ENCODE assay signal across 7 cellular contexts in the genomic region with DNA sequence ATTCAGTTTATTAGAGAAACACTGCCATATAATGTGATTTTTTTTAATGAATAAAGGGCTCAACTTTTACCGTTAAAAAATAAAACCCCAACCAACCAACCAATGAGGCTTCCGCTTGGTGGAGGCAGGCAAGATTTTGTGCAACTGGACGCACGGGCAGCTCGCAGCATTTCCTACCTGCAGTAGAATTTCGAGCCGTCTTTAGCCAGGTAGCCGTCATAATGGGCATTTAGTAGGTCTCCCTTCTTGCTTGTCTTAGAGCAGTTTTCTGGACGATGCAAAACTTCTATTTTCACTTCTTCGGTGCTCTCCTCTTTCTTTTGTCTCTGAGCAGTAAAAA. TPM values are rescaled to one million over a fixed set of nuclear protein-coding genes. Genes with fewer than 3 reads are reported as not detected.
DNase-seq lines count a peak whose midpoint lies in the region; ATAC-seq and TF ChIP-seq lines count a peak whose summit lies in the region.

No MANE protein-coding gene starts in this region.

- H3K9me3 ChIP-seq in ES-I3 (ENCODE audit: control insufficient read depth, insufficient read depth, low read length) (no peaks in the 10 kb centered on the region), hepatocyte (ENCODE audit: low read depth) (no peaks in the 10 kb centered on the region), smooth muscle cell (replicated peaks; ENCODE audit: low read depth) (no peaks in the 10 kb centered on the region)

- peaks cover 5% of the 10 kb centered on the region for H3F3A ChIP-seq in smooth muscle cell (ENCODE audit: low read depth)

- H3K4me3 ChIP-seq in hepatocyte = peak overlapping the region; percentile 84
- H3K4me3 ChIP-seq in smooth muscle cell = peak overlapping the region; percentile 91

- TF ChIP-seq CTCF in activated B cell treated with CpG ODN at 0.5 μM for 24 hours (IDR thresholded peaks at IDR 0.05) (no peak), hepatocyte (IDR thresholded peaks at IDR 0.05; ENCODE audit: poor library complexity) (no peak), smooth muscle cell (IDR thresholded peaks at IDR 0.05; ENCODE audit: borderline replicate concordance, insufficient read depth, poor library complexity, severe bottlenecking) (no peak)

- peaks cover 53% of the 10 kb centered on the region for H3K79me2 ChIP-seq in hepatocyte
- H3K79me2 ChIP-seq in smooth muscle cell (ENCODE audit: low read depth) = peaks cover 64% of the 10 kb centered on the region

- POLR2A ChIA-PET in activated B cell treated with CpG ODN at 0.5 μM for 24 hours (lab: Charles Lee) = interaction anchor here (1.0 kb wide), 1 partner anchor 27 kb away, joined by 4 read pairs; a partner anchor contains a TSS

- peaks cover 17% of the 10 kb centered on the region for H4K20me1 ChIP-seq in hepatocyte (ENCODE audit: insufficient read depth, poor library complexity, severe bottlenecking)
- H4K20me1 ChIP-seq in smooth muscle cell (ENCODE audit: low read depth) = peaks cover 22% of the 10 kb centered on the region

- no peaks in the 10 kb centered on the region for H3K27me3 Mint-ChIP-seq in activated B cell treated with CpG ODN at 0.5 μM for 24 hours

- H3K4me2 ChIP-seq in hepatocyte = peak overlapping the region; percentile 83
- peak overlapping the region; percentile 92 for H3K4me2 ChIP-seq in smooth muscle cell

- no peaks in the 10 kb centered on the region for H3K9me2 ChIP-seq in hepatocyte (replicated peaks; ENCODE audit: insufficient read depth)

- peaks cover 39% of the 10 kb centered on the region for H3K4me1 Mint-ChIP-seq in activated B cell treated with CpG ODN at 0.5 μM for 24 hours

- H3K36me3 Mint-ChIP-seq in activated B cell treated with CpG ODN at 0.5 μM for 24 hours (ENCODE audit: low read depth) = peaks cover 9% of the 10 kb centered on the region

- peak overlapping the region; percentile 96 for H3K9ac ChIP-seq in ES-I3 (ENCODE audit: low read depth, low read length)
- peak overlapping the region; percentile 89 for H3K9ac ChIP-seq in smooth muscle cell (ENCODE audit: low read depth)

- CTCF ChIA-PET in activated B cell treated with CpG ODN at 0.5 μM for 24 hours (lab: Charles Lee) = no interaction called here

- peaks cover 13% of the 10 kb centered on the region for H3K4me1 ChIP-seq in ES-I3 (ENCODE audit: insufficient read depth, low read length)
- peaks cover 20% of the 10 kb centered on the region for H3K4me1 ChIP-seq in hepatocyte (ENCODE audit: insufficient read depth)
- H3K4me1 ChIP-seq in smooth muscle cell (ENCODE audit: low read depth) = peaks cover 32% of the 10 kb centered on the region

- H3K27ac ChIP-seq in hepatocyte = peak overlapping the region; percentile 98
- peak overlapping the region; percentile 94 for H3K27ac ChIP-seq in smooth muscle cell (ENCODE audit: low read depth)

- ATAC-seq in HG02678 (IDR thresholded peaks at IDR 0.05; ENCODE audit: unreplicated experiment) (peak; percentile 3), activated B cell treated with CpG ODN at 0.5 μM for 24 hours (ENCODE audit: low read depth) (no peak), HG03039 (IDR thresholded peaks at IDR 0.05; ENCODE audit: unreplicated experiment) (no peak)

- H3K9me3 Mint-ChIP-seq in activated B cell treated with CpG ODN at 0.5 μM for 24 hours = no peaks in the 10 kb centered on the region

- DNase-seq in activated B cell treated with CpG ODN at 0.5 μM for 24 hours (no peak), hepatocyte (ENCODE audit: low spot score) (peak; percentile 25), smooth muscle cell (lab: John Stamatoyannopoulos, UW; ENCODE audit: unreplicated experiment) (no peak), NCI-H226 (no peak)

- H3K27me3 ChIP-seq in hepatocyte (no peaks in the 10 kb centered on the region), smooth muscle cell (ENCODE audit: low read depth) (no peaks in the 10 kb centered on the region)

- peak overlapping the region; percentile 97 for H3K27ac Mint-ChIP-seq in activated B cell treated with CpG ODN at 0.5 μM for 24 hours

- 1% methylated on average over 10 of the region's 10 CpGs for WGBS in hepatocyte (ENCODE audit: low lambda C conversion rate, missing lambda C conversion rate)
- WGBS in smooth muscle cell (ENCODE audit: low lambda C conversion rate) = 4% methylated on average over 10 of the region's 10 CpGs

- H2AFZ ChIP-seq in hepatocyte = peak overlapping the region; percentile 98
- H2AFZ ChIP-seq in smooth muscle cell (ENCODE audit: low read depth) = peak overlapping the region; percentile 95

- intact Hi-C loops in activated B cell treated with CpG ODN at 0.5 μM for 24 hours (cut with micrococcal nuclease) = loop anchor here (1.0 to 5.0 kb wide), 5 partner anchors 27 to 1213 kb away; a partner anchor contains a TSS

- H3K4me3 Mint-ChIP-seq in activated B cell treated with CpG ODN at 0.5 μM for 24 hours = peak overlapping the region; percentile 94

- H3K36me3 ChIP-seq in ES-I3 (ENCODE audit: insufficient read depth, low read length) = no peaks in the 10 kb centered on the region
- no peaks in the 10 kb centered on the region for H3K36me3 ChIP-seq in hepatocyte (replicated peaks; ENCODE audit: insufficient read depth, low read depth)
- no peaks in the 10 kb centered on the region for H3K36me3 ChIP-seq in smooth muscle cell (ENCODE audit: low read depth)

RNA-seq across cellular contexts. Expression of a gene that starts 0.3 kb away (rescaled TPM):
- total RNA-seq in activated B cell treated with CpG ODN at 0.5 μM for 24 hours = 0.44 and 0.64 TPM in 2 replicates
- total RNA-seq in hepatocyte = 44.9 and 45.4 TPM in 2 replicates
- polyA plus RNA-seq in hepatocyte = 93.9 and 113 TPM in 2 replicates
- 125 and 146 TPM in 2 replicates for total RNA-seq in smooth muscle cell
- 165 and 213 TPM in 2 replicates for polyA plus RNA-seq in smooth muscle cell

RNA-seq across cellular contexts. Expression of a gene that starts 2.2 kb away (rescaled TPM):
- total RNA-seq in activated B cell treated with CpG ODN at 0.5 μM for 24 hours (28.3 and 29.6 TPM in 2 replicates), hepatocyte (8.3 and 9.1 TPM in 2 replicates), smooth muscle cell (9.9 and 26.4 TPM in 2 replicates)
- polyA plus RNA-seq in hepatocyte (19.3 and 32.1 TPM in 2 replicates), smooth muscle cell (37.9 and 38.2 TPM in 2 replicates)

RNA-seq across cellular contexts. Expression of a gene that starts 26.9 kb away (rescaled TPM):
- total RNA-seq in activated B cell treated with CpG ODN at 0.5 μM for 24 hours (2.0 and 3.1 TPM in 2 replicates), hepatocyte (3.8 and 3.9 TPM in 2 replicates), smooth muscle cell (1.7 and 3.3 TPM in 2 replicates)
- polyA plus RNA-seq in hepatocyte (3.2 and 4.6 TPM in 2 replicates), smooth muscle cell (1.9 and 2.7 TPM in 2 replicates)

RNA-seq across cellular contexts. Expression of a gene that starts 27.1 kb away (rescaled TPM):
- 49.6 and 61.3 TPM in 2 replicates for total RNA-seq in activated B cell treated with CpG ODN at 0.5 μM for 24 hours
- 51.7 and 53.0 TPM in 2 replicates for total RNA-seq in hepatocyte
- 33.4 and 39.8 TPM in 2 replicates for polyA plus RNA-seq in hepatocyte
- total RNA-seq in smooth muscle cell = 57.5 and 65.0 TPM in 2 replicates
- polyA plus RNA-seq in smooth muscle cell = 45.0 and 48.8 TPM in 2 replicates

Comparison
In these comparisons a context has a peak if more than half of its experiments do, and no peak if none do; other contexts are left out.
1. RNA of a gene that starts 0.3 kb away (total RNA-seq): 125 to 146 TPM in smooth muscle cell and 44.9 to 45.4 TPM in hepatocyte; 0.44 to 0.64 TPM in activated B cell treated with CpG ODN at 0.5 μM for 24 hours; every median in the first group is over 10 times any median in the second.